Comparison of ENCODE assay signal across 9 cellular contexts in genomic region chrX:49054073-49054762, GRCh38. TPM values are rescaled to one million over a fixed set of nuclear protein-coding genes. Genes with fewer than 3 reads are reported as not detected.
DNase-seq lines count a peak whose midpoint lies in the region; ATAC-seq, FAIRE-seq and TF ChIP-seq lines count a peak whose summit lies in the region.
"Had no signal": no experiment of that assay in that cellular context is flagged by ENCODE, and none has a peak within 500 bp of the region (broad histone marks: within the 10 kb centered on the region; RNA-seq: fewer than 3 reads in every experiment).

No MANE protein-coding gene starts in this region.

- H3K36me3 ChIP-seq in SK-N-SH (replicated peaks in 1 of 2; ENCODE audit: control insufficient read depth in 1 of 2, insufficient read depth in 2 of 2, low read length in 1 of 2) (no peaks in the 10 kb centered on the region), adipocyte (ENCODE audit: control insufficient read depth, insufficient read depth, low read length, severe bottlenecking) (no peaks in the 10 kb centered on the region), kidney (ENCODE audit: control insufficient read depth in 1 of 2, insufficient read depth in 2 of 2, low read length in 2 of 2) (no peaks in the 10 kb centered on the region), stomach (no peaks in the 10 kb centered on the region)

- H3K27ac ChIP-seq in SK-N-SH (ENCODE audit: low read depth in 2 of 2, low read length in 1 of 2) (no peak overlapping the region), kidney (ENCODE audit: low read depth in 2 of 2, low read length in 2 of 2) (peak overlapping the region; percentile 69 to 83), stomach (peak overlapping the region; percentile 75 to 88 (median 84))

- TF ChIP-seq EP300 in SK-N-SH (IDR thresholded peaks at IDR 0.05; ENCODE audit: borderline replicate concordance in 1 of 2, low read depth in 1 of 2, low read length in 1 of 2), result no peak
- TF ChIP-seq EP300 in stomach (IDR thresholded peaks at IDR 0.05), result no peak

- H3K4me3 ChIP-seq in SK-N-SH (ENCODE audit: low read depth in 2 of 2, low read length in 1 of 2) (peak overlapping the region; percentile 52 to 59), adipocyte (ENCODE audit: low read length) (peak overlapping the region; percentile 70), kidney (ENCODE audit: low read length in 2 of 2) (peak overlapping the region; percentile 45 to 60), stomach (peak overlapping the region; percentile 48 to 62 (median 58))

- CTCF ChIA-PET in SK-N-SH (lab: Yijun Ruan, JAX), result no interaction called here

- no peak for TF ChIP-seq CTCF in SK-N-SH (IDR thresholded peaks at IDR 0.05)
- no peak for TF ChIP-seq CTCF in kidney (IDR thresholded peaks at IDR 0.05; ENCODE audit: borderline replicate concordance, extremely low read depth, insufficient read depth)
- TF ChIP-seq CTCF in stomach (IDR thresholded peaks at IDR 0.05), result no peak

- H3K4me2 ChIP-seq in SK-N-SH, result peak overlapping the region; percentile 70

- H3F3A ChIP-seq in SK-N-SH (replicated peaks; ENCODE audit: insufficient read depth), result no peaks in the 10 kb centered on the region

- H3K27me3 ChIP-seq in SK-N-SH (ENCODE audit: insufficient read depth) (peaks cover 15% of the 10 kb centered on the region; the same call in 1 of the 2 replicates), adipocyte (replicated peaks; ENCODE audit: control insufficient read depth, insufficient read depth, low read length) (no peaks in the 10 kb centered on the region), stomach (peaks cover 0 to 5% (median 0%) of the 10 kb centered on the region in 3 donors)

- no peak for FAIRE-seq in kidney (lab: Jason Lieb, UNC)

- TF ChIP-seq POLR2A in stomach (IDR thresholded peaks at IDR 0.05), result no peak

- TF ChIP-seq RAD21 in SK-N-SH (IDR thresholded peaks at IDR 0.05; ENCODE audit: low read length), result no peak

- H4K20me1 ChIP-seq in SK-N-SH (ENCODE audit: insufficient read depth), result no peaks in the 10 kb centered on the region

- 52% methylated on average over 5 of the region's 5 CpGs for WGBS in SK-N-SH (ENCODE audit: low lambda C conversion rate)
- WGBS in stomach, 5 donors, result 79 to 92% (median 86%) methylated on average over 5 of the region's 5 CpGs

- H3K9me3 ChIP-seq in SK-N-SH (no peaks in the 10 kb centered on the region), adipocyte (ENCODE audit: control insufficient read depth, low read length) (peaks cover 9% of the 10 kb centered on the region), kidney (ENCODE audit: control insufficient read depth in 1 of 2, low read length in 2 of 2) (no peaks in the 10 kb centered on the region), stomach (peaks cover 0 to 5% (median 0%) of the 10 kb centered on the region in 4 donors)

- ATAC-seq in SK-N-SH treated with all-trans-retinoic acid at 6 μM for 48 hours (no peak), HG02852 (IDR thresholded peaks at IDR 0.05; ENCODE audit: unreplicated experiment) (no peak), HG03159 (IDR thresholded peaks at IDR 0.05; ENCODE audit: unreplicated experiment) (no peak)

- DNase-seq in SK-N-SH (no peak), adipocyte (ENCODE audit: low read depth) (no peak), kidney (no peak), stomach (no peak), ecto neural progenitor cell (ENCODE audit: low spot score) (no peak)
- DNase-seq: HCEC 1CT had no signal

- POLR2A ChIA-PET in SK-N-SH (lab: Yijun Ruan, JAX), result no interaction called here

- intact Hi-C loops in kidney (cut with DNase I) (no loop called here), stomach (cut with DNase I; ENCODE audit: low total_unique reads) (no loop called here)

- H3K4me1 ChIP-seq in SK-N-SH (ENCODE audit: control insufficient read depth in 1 of 2, insufficient read depth in 2 of 2, low read depth in 1 of 2, low read length in 1 of 2) (peaks cover 0 to 11% of the 10 kb centered on the region in 2 experiments; a peak in 1 of 4 replicates), adipocyte (ENCODE audit: control insufficient read depth, insufficient read depth, low read length) (no peaks in the 10 kb centered on the region), kidney (ENCODE audit: control insufficient read depth in 1 of 2, insufficient read depth in 1 of 2, low read depth in 1 of 2, low read length in 2 of 2) (peaks cover 0 to 2% of the 10 kb centered on the region in 2 donors), stomach (peaks cover 0 to 5% (median 0%) of the 10 kb centered on the region in 4 donors)

- H3K9me2 ChIP-seq in SK-N-SH, result no peaks in the 10 kb centered on the region

- H3K79me2 ChIP-seq in SK-N-SH (ENCODE audit: insufficient read depth), result no peaks in the 10 kb centered on the region

- no peak overlapping the region for H3K9ac ChIP-seq in SK-N-SH
- H3K9ac ChIP-seq in adipocyte (ENCODE audit: low read length), result peak overlapping the region; percentile 70
- peak overlapping the region in 1 of 2 donors; percentile 46 for H3K9ac ChIP-seq in kidney (ENCODE audit: low read length in 2 of 2)

- no peak overlapping the region for H2AFZ ChIP-seq in SK-N-SH (ENCODE audit: low read depth)

TF ChIP-seq in SK-N-SH, 30 proteins besides CTCF, POLR2A, EP300 and RAD21 (continues in another document):
- TF ChIP-seq NFIC (IDR thresholded peaks at IDR 0.05; ENCODE audit: borderline replicate concordance) (no peak), YY1 (IDR thresholded peaks at IDR 0.05; ENCODE audit: low read depth) (no peak), RCOR1 (IDR thresholded peaks at IDR 0.05; ENCODE audit: low read length) (no peak), FOXM1 (IDR thresholded peaks at IDR 0.05; ENCODE audit: low read depth) (no peak), EZH2phosphoT487 (IDR thresholded peaks at IDR 0.05; ENCODE audit: borderline replicate concordance, low read depth) (no peak), FOXJ3 (CRISPR knock-in tag; IDR thresholded peaks at IDR 0.05) (no peak), FOSL2 (IDR thresholded peaks at IDR 0.05; ENCODE audit: borderline replicate concordance, low read depth) (no peak), ELF1 (IDR thresholded peaks at IDR 0.05) (no peak)

TF ChIP-seq in SK-N-SH treated with all-trans-retinoic acid at 6 μM for 48 hours, 23 proteins besides CTCF, POLR2A, EP300 and RAD21 (continues in another document):
- TF ChIP-seq TSHZ2 (CRISPR knock-in tag; IDR thresholded peaks at IDR 0.05) (no peak), ZFP30 (CRISPR knock-in tag; IDR thresholded peaks at IDR 0.05) (no peak), ESRRG (CRISPR knock-in tag; IDR thresholded peaks at IDR 0.05) (no peak)

RNA-seq across cellular contexts. Expression of gene CCDC120, which starts 4.6 kb away (rescaled TPM):
- 1.6 and 2.1 TPM in 2 replicates for polyA plus RNA-seq in SK-N-SH (2012; rRNA removed)
- 1.1 and 1.5 TPM in 2 replicates for polyA plus RNA-seq in SK-N-SH (2012; cell fraction: cytosol; rRNA removed)
- polyA plus RNA-seq in SK-N-SH (2012; cell fraction: nucleus; rRNA removed), result 7.7 and 8.9 TPM in 2 replicates
- total RNA-seq in kidney, result 13.7 TPM
- 5.2 TPM for polyA plus RNA-seq in kidney (ENCODE audit: insufficient read depth, low read depth, low replicate concordance)
- total RNA-seq in stomach, result 10 to 100 TPM in 2 of 5 donors, 1 to 10 TPM in 3; 2.3 to 25.4 (median 6.1) TPM
- 1 to 10 TPM; 3.8 to 7.3 (median 4.0) TPM for polyA plus RNA-seq in stomach

RNA-seq across cellular contexts. Expression of gene TFE3, which starts 11.1 kb away (rescaled TPM):
- polyA plus RNA-seq in SK-N-SH (2012; rRNA removed), result 14.0 and 14.6 TPM in 2 replicates
- 7.5 and 10.4 TPM in 2 replicates for polyA plus RNA-seq in SK-N-SH (2012; cell fraction: cytosol; rRNA removed)
- polyA plus RNA-seq in SK-N-SH (2012; cell fraction: nucleus; rRNA removed), result 24.4 and 28.5 TPM in 2 replicates
- 47.3 TPM for total RNA-seq in kidney
- 32.8 TPM for polyA plus RNA-seq in kidney (ENCODE audit: insufficient read depth, low read depth, low replicate concordance)
- total RNA-seq in stomach, result 10 to 100 TPM; 13.0 to 42.2 (median 35.3) TPM
- 10 to 100 TPM; 21.5 to 28.1 (median 27.0) TPM for polyA plus RNA-seq in stomach

RNA-seq across cellular contexts. Expression of gene PRAF2, which starts 19.6 kb away (rescaled TPM):
- polyA plus RNA-seq in SK-N-SH (2012; rRNA removed) (67.6 and 91.9 TPM in 2 replicates), kidney (ENCODE audit: insufficient read depth, low read depth, low replicate concordance) (47.9 TPM), stomach (10 to 100 TPM in 2 of 3 donors, 1 to 10 TPM in 1; 9.3 to 16.6 (median 10.3) TPM)
- 47.9 and 82.0 TPM in 2 replicates for polyA plus RNA-seq in SK-N-SH (2012; cell fraction: cytosol; rRNA removed)
- polyA plus RNA-seq in SK-N-SH (2012; cell fraction: nucleus; rRNA removed), result 41.6 and 50.7 TPM in 2 replicates
- total RNA-seq in kidney (24.0 TPM), stomach (10 to 100 TPM in 1 of 5 donors, 1 to 10 TPM in 2, not detected in 2; 5.0 to 37.1 (median 5.9) TPM)

RNA-seq across cellular contexts. Expression of gene WDR45, which starts 25.5 kb away (rescaled TPM):
- polyA plus RNA-seq in SK-N-SH (2012; rRNA removed) (108 and 129 TPM in 2 replicates), kidney (ENCODE audit: insufficient read depth, low read depth, low replicate concordance) (72.4 TPM), stomach (100 to 1,000 TPM in 1 of 3 donors, 10 to 100 TPM in 2; 69.0 to 102 (median 75.3) TPM)
- polyA plus RNA-seq in SK-N-SH (2012; cell fraction: cytosol; rRNA removed), result 40.6 and 56.6 TPM in 2 replicates
- 495 and 561 TPM in 2 replicates for polyA plus RNA-seq in SK-N-SH (2012; cell fraction: nucleus; rRNA removed)
- total RNA-seq in kidney (67.4 TPM), stomach (100 to 1,000 TPM in 2 of 5 donors, 10 to 100 TPM in 3; 12.2 to 209 (median 90.9) TPM)

RNA-seq across cellular contexts. Expression of gene GRIPAP1, which starts 52.2 kb away (rescaled TPM):
- 63.6 and 66.9 TPM in 2 replicates for polyA plus RNA-seq in SK-N-SH (2012; rRNA removed)
- polyA plus RNA-seq in SK-N-SH (2012; cell fraction: cytosol; rRNA removed), result 39.7 and 47.3 TPM in 2 replicates
- 172 and 184 TPM in 2 replicates for polyA plus RNA-seq in SK-N-SH (2012; cell fraction: nucleus; rRNA removed)
- 52.8 TPM for total RNA-seq in kidney
- polyA plus RNA-seq in kidney (ENCODE audit: insufficient read depth, low read depth, low replicate concordance), result 24.0 TPM
- 100 to 1,000 TPM in 1 of 5 donors, 10 to 100 TPM in 4; 30.7 to 127 (median 58.9) TPM for total RNA-seq in stomach
- polyA plus RNA-seq in stomach, result 10 to 100 TPM; 15.6 to 21.0 (median 16.3) TPM

Comparison
In these comparisons a context has a peak if more than half of its experiments do, and no peak if none do; other contexts are left out.
1. H3K27ac ChIP-seq: peak in kidney (2 of 2) and stomach (5 of 5); none in SK-N-SH (0 of 2).
2. Peak in every context shown above with its lines, with median percentiles within 50 percentile points of each other: H3K4me3 ChIP-seq.